Comparison of ENCODE assay signal across 23 cellular contexts in genomic region chr18:45090526-45091140, GRCh38.
A peak's percentile ranks its signal among the peaks of the same experiment; 100 is the strongest.
DNase-seq lines count a peak whose midpoint lies in the region; ATAC-seq and TF ChIP-seq lines count a peak whose summit lies in the region.
"Had no signal": no experiment of that assay in that cellular context is flagged by ENCODE, and none has a peak within 500 bp of the region (broad histone marks: within the 10 kb centered on the region; RNA-seq: fewer than 3 reads in every experiment).

No MANE protein-coding gene starts in this region.

- ATAC-seq in stimulated activated memory B cell treated with anti-CD40 and anti-IgM and Interleukin-4, amounts not matched to agents 10 μg/mL and 1 μg/mL and 100 μg/mL, for 72 hours, result no peak
- ATAC-seq: HCT116, SK-N-SH treated with all-trans-retinoic acid at 6 μM for 48 hours had no signal

- no peak overlapping the region for H3K4me3 Mint-ChIP-seq in stimulated activated memory B cell treated with anti-CD40 and anti-IgM and Interleukin-4, amounts not matched to agents 10 μg/mL and 1 μg/mL and 100 μg/mL, for 72 hours
- H3K4me3 Mint-ChIP-seq: CD4-positive, alpha-beta T cell had no signal

- peak overlapping the region; percentile 26 for H3K27ac Mint-ChIP-seq in stimulated activated memory B cell treated with anti-CD40 and anti-IgM and Interleukin-4, amounts not matched to agents 10 μg/mL and 1 μg/mL and 100 μg/mL, for 72 hours
- H3K27ac Mint-ChIP-seq: CD4-positive, alpha-beta T cell had no signal

- no peak for TF ChIP-seq POLR2A in testis (IDR thresholded peaks at IDR 0.05)

- DNase-seq in G401 (ENCODE audit: low spot score), result peak; percentile 80
- DNase-seq in RPMI8226, result peak; percentile 19
- peak; percentile 21 for DNase-seq in fibroblast of villous mesenchyme (ENCODE audit: low read depth)
- DNase-seq in testis, result no peak
- no peak for DNase-seq in putamen (ENCODE audit: low spot score)
- no peak for DNase-seq in hippocampal formation (lab: John Stamatoyannopoulos, UW)
- DNase-seq: AML-193; CD4-positive, alpha-beta T cell; DMS79; EL; GF-D8; KBM-7; MG63; NCI-H1105 treated with DMSO at 0.1 percent for 48 hours; NCI-H146; NCI-H1930; NCI-H2107; NCI-H524 treated with DMSO at 0.1 percent for 48 hours; NCI-H774 had no signal

- H3K27ac ChIP-seq in testis, result no peak overlapping the region
- H3K27ac ChIP-seq: BLaER1 treated with 17β-estradiol and CSF1 and Interleukin-3, amounts not matched to agents 10 nM and 100 nM had no signal

- H3K36me3 ChIP-seq in testis (ENCODE audit: low read depth, missing control alignments), result no peaks in the 10 kb centered on the region
- H3K36me3 ChIP-seq: BLaER1 treated with 17β-estradiol and CSF1 and Interleukin-3, amounts not matched to agents 10 nM and 100 nM; MG63 had no signal

- H3K36me3 Mint-ChIP-seq in stimulated activated memory B cell treated with anti-CD40 and anti-IgM and Interleukin-4, amounts not matched to agents 10 μg/mL and 1 μg/mL and 100 μg/mL, for 72 hours, result no peaks in the 10 kb centered on the region

- no peaks in the 10 kb centered on the region for H3K27me3 ChIP-seq in testis
- H3K27me3 ChIP-seq: BLaER1 treated with 17β-estradiol and CSF1 and Interleukin-3, amounts not matched to agents 10 nM and 100 nM; MG63 had no signal

- TF ChIP-seq CTCF in fibroblast of villous mesenchyme (IDR thresholded peaks at IDR 0.05; ENCODE audit: insufficient read depth, low read depth, low read length), result no peak
- TF ChIP-seq CTCF in testis (IDR thresholded peaks at IDR 0.05), result no peak

- intact Hi-C loops in testis (cut with DNase I; ENCODE audit: low total_unique reads), result no loop called here

- peaks cover 6% of the 10 kb centered on the region for H3K4me1 Mint-ChIP-seq in stimulated activated memory B cell treated with anti-CD40 and anti-IgM and Interleukin-4, amounts not matched to agents 10 μg/mL and 1 μg/mL and 100 μg/mL, for 72 hours

- H3K9me3 Mint-ChIP-seq in stimulated activated memory B cell treated with anti-CD40 and anti-IgM and Interleukin-4, amounts not matched to agents 10 μg/mL and 1 μg/mL and 100 μg/mL, for 72 hours, result peaks cover 2% of the 10 kb centered on the region
- H3K9me3 Mint-ChIP-seq: CD4-positive, alpha-beta T cell had no signal

- in situ Hi-C loops in G401 (cut with HindIII; ENCODE audit: low sequenced_read_pairs), result no loop called here

- no peaks in the 10 kb centered on the region for H3K4me1 ChIP-seq in testis

- H3K4me3 ChIP-seq in fibroblast of villous mesenchyme (ENCODE audit: low read depth, low read length) (no peak overlapping the region), testis (no peak overlapping the region)
- H3K4me3 ChIP-seq: BLaER1 treated with 17β-estradiol and CSF1 and Interleukin-3, amounts not matched to agents 10 nM and 100 nM; MG63 had no signal

- H3K9me3 ChIP-seq in testis, result no peaks in the 10 kb centered on the region
- H3K9me3 ChIP-seq: MG63 had no signal

- 94 to 97% methylated on average over 7 of the region's 7 CpGs for WGBS in testis, 2 donors

- H3K27me3 Mint-ChIP-seq in stimulated activated memory B cell treated with anti-CD40 and anti-IgM and Interleukin-4, amounts not matched to agents 10 μg/mL and 1 μg/mL and 100 μg/mL, for 72 hours, result no peaks in the 10 kb centered on the region
- H3K27me3 Mint-ChIP-seq: CD4-positive, alpha-beta T cell had no signal

Comparison
In these comparisons a context has a peak if more than half of its experiments do, and no peak if none do; other contexts are left out.
1. DNase-seq: peak in G401 (single experiment), RPMI8226 (single experiment) and fibroblast of villous mesenchyme (single experiment); none in testis (single experiment), putamen (single experiment) and hippocampal formation (0 of 2).